In the genomic region with DNA sequence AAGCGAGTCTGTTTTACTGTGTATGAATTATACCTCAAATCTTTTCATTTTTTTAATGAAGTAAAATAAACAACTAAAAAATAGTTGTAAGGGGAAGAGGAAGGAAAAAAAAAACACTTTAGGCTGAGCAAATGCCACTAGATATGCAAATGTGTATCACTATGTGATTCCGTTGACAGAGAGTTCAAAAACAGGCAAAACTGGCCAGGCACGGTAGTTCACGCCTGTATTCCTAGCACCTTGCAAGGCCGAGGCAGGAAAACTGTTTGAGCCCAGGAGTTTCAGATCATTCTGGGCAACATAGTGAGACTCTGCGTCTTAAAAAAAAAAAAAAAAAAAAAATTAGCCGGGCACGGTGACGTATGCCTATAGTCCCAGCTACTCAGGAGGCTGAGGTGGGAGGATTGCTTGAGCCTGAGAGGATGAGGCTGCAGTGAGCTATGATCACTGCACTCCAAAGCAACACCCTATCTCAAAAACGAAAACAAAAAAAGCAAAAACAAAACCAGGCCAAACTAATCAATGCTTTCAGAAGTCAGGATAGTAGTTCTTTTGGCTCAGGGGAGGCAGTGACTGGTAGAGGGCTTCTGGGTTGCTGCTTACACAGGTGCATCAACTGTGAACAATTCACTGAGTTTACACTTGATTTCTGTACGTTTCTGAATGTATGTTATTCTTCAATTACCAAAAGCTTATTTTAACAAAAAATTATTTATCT, we compare ENCODE assay signal across 12 cellular contexts. TPM values are rescaled to one million over a fixed set of nuclear protein-coding genes. Genes with fewer than 3 reads are reported as not detected.
DNase-seq lines count a peak whose midpoint lies in the region; ATAC-seq, FAIRE-seq and TF ChIP-seq lines count a peak whose summit lies in the region.
"Had no signal": no experiment of that assay in that cellular context is flagged by ENCODE, and none has a peak within 500 bp of the region (broad histone marks: within the 10 kb centered on the region; RNA-seq: fewer than 3 reads in every experiment).

No MANE protein-coding gene starts in this region.

- BruUV-seq in GM12878 (replicated peaks; lab: Mats Ljungman, UMichigan) = no TSS peak

- H3F3A ChIP-seq in DOHH2 (ENCODE audit: control insufficient read depth, insufficient read depth) = no peaks in the 10 kb centered on the region

- H3K4me1 ChIP-seq in DOHH2 (ENCODE audit: control insufficient read depth, low read length) (peaks cover 54% of the 10 kb centered on the region), GM12878 (ENCODE audit: control insufficient read depth, insufficient read depth, low read length) (peaks cover 36% of the 10 kb centered on the region)

- peak overlapping the region; percentile 74 for H3K4me2 ChIP-seq in DOHH2 (ENCODE audit: low read length)
- peak overlapping the region; percentile 88 for H3K4me2 ChIP-seq in GM12878 (ENCODE audit: control insufficient read depth, insufficient read depth)

- H3K79me2 ChIP-seq in DOHH2 (ENCODE audit: control insufficient read depth, low read length) = peaks cover 97% of the 10 kb centered on the region
- peaks cover 82% of the 10 kb centered on the region for H3K79me2 ChIP-seq in GM12878 (ENCODE audit: control insufficient read depth, insufficient read depth, low read length)

- CTCF ChIA-PET in GM12878 (lab: Yijun Ruan, JAX) = interaction anchor here (1.0 to 4.0 kb wide), 5 partner anchors 30 to 54 kb away, joined by 3 to 23 read pairs (median 9); partner anchors contain the start of genes HDDC3, RCCD1 and VPS33B

- no peaks in the 10 kb centered on the region for H3K9me2 ChIP-seq in DOHH2 (replicated peaks; ENCODE audit: control insufficient read depth, low read length)

- H3K4me3 ChIP-seq in DOHH2 (ENCODE audit: low read length) (peak overlapping the region; percentile 34; the same call in 1 of the 2 replicates), GM12878 (peak overlapping the region; percentile 51; the same call in 1 of the 2 replicates)
- H3K4me3 ChIP-seq: thoracic aorta had no signal

- FAIRE-seq in GM12878 (lab: Jason Lieb, UNC) = no peak

- RAD21 ChIA-PET in GM12878 (lab: Charles Lee; ENCODE audit: unreplicated experiment) = interaction anchor here (1.0 to 1.6 kb wide), 5 partner anchors 18 to 57 kb away, joined by 3 to 5 read pairs (median 4); partner anchors contain the start of genes HDDC3, RCCD1 and UNC45A

- ATAC-seq in GM19351 (IDR thresholded peaks at IDR 0.05; ENCODE audit: unreplicated experiment) = peak; percentile 52
- peak; percentile 64 for ATAC-seq in HG03175 (IDR thresholded peaks at IDR 0.05; ENCODE audit: unreplicated experiment)
- peak; percentile 75 for ATAC-seq in GM12878
- ATAC-seq: natural killer cell had no signal

- H4K20me1 ChIP-seq in DOHH2 (ENCODE audit: control insufficient read depth, insufficient read depth, low read depth, low read length) (peaks cover 18% of the 10 kb centered on the region), GM12878 (ENCODE audit: control insufficient read depth, insufficient read depth) (no peaks in the 10 kb centered on the region)

- TF ChIP-seq RAD21 in GM12878 (IDR thresholded peaks at IDR 0.05; ENCODE audit: insufficient read depth, low read depth, low read length) = no peak

- intact Hi-C loops in GM12878 (cut with micrococcal nuclease; ENCODE audit: unreplicated experiment) = loop anchor here (10.0 kb wide), 1 partner anchor 288 kb away; no protein-coding TSS in a partner anchor

- H3K27me3 ChIP-seq in DOHH2 (ENCODE audit: control insufficient read depth, low read length) (no peaks in the 10 kb centered on the region), GM12878 (replicated peaks in 1 of 2; ENCODE audit: control insufficient read depth in 2 of 2, insufficient read depth in 2 of 2, low read length in 1 of 2) (no peaks in the 10 kb centered on the region)

- in situ Hi-C loops in GM12878 (cut with MboI) = loop anchor here (25.0 kb wide), 1 partner anchor 2000 kb away; no protein-coding TSS in a partner anchor
- in situ Hi-C loops in KBM-7 (cut with MboI; ENCODE audit: low pct_unique_long_range_greater_than_20kb, low sequenced_read_pairs) = no loop called here

- SMC1A ChIA-PET in GM12878 (lab: Charles Lee; ENCODE audit: uncharacterized antibody, unreplicated experiment) = interaction anchor here (1.1 to 2.2 kb wide), 4 partner anchors 33 to 55 kb away, joined by 3 to 8 read pairs (median 5); partner anchors contain the start of genes HDDC3, RCCD1 and UNC45A

- no peaks in the 10 kb centered on the region for H3K9me3 ChIP-seq in DOHH2 (ENCODE audit: control insufficient read depth, insufficient read depth, low read length)
- no peaks in the 10 kb centered on the region for H3K9me3 ChIP-seq in GM12878 (replicated peaks; ENCODE audit: control insufficient read depth, insufficient read depth, low read length)
- H3K9me3 ChIP-seq: thoracic aorta had no signal

- WGBS in GM12878 (ENCODE audit: insufficient coverage, insufficient replicate concordance, low lambda C conversion rate, missing lambda C conversion rate) = 32% methylated on average over 11 of the region's 11 CpGs

- TF ChIP-seq EP300 in GM12878 (IDR thresholded peaks at IDR 0.05; ENCODE audit: borderline replicate concordance in 1 of 2, control insufficient read depth in 1 of 2, low read depth in 2 of 2, low read length in 2 of 2) = no peak

- TF ChIP-seq POLR2A in GM12878 (IDR thresholded peaks at IDR 0.05; ENCODE audit: low read depth, low read length) = no peak

- DNase-seq in GM12878 (ENCODE audit: low read depth, low spot score) (no peak), AML-193 (lab: John Stamatoyannopoulos, UW) (no peak), mesenteric fat pad (ENCODE audit: low spot score) (no peak), NCI-H187 (lab: John Stamatoyannopoulos, UW) (no peak), KBM-7 (no peak)
- DNase-seq: activated gamma-delta T cell treated with Interleukin-2 at 50 U/mL for 16 hours, COR-L47, natural killer cell had no signal

- TF ChIP-seq CTCF in DOHH2 (IDR thresholded peaks at IDR 0.05; ENCODE audit: low read depth, low read length, poor library complexity, severe bottlenecking) (no peak), GM12878 (IDR thresholded peaks at IDR 0.05 in 2 of 3, conservative IDR thresholded peaks at IDR 0.05 in 1 of 3; ENCODE audit: control insufficient read depth in 2 of 3, extremely low read depth in 1 of 3, insufficient read depth in 1 of 3, low read depth in 3 of 3, low read length in 3 of 3) (no peak)

- POLR2A ChIA-PET in GM12878 (lab: Charles Lee) = interaction anchor here (0.6 to 4.5 kb wide), 5 partner anchors 10 to 460 kb away, joined by 3 to 26 read pairs (median 4); partner anchors contain the start of genes RCCD1, UNC45A and VPS33B

- peak overlapping the region; percentile 63 for H2AFZ ChIP-seq in GM12878 (ENCODE audit: control insufficient read depth, low read depth, low read length)

- no peak overlapping the region for H3K27ac ChIP-seq in DOHH2 (ENCODE audit: low read depth, low read length)
- H3K27ac ChIP-seq in GM12878 (ENCODE audit: control insufficient read depth, insufficient read depth) = peak overlapping the region; percentile 45
- H3K27ac ChIP-seq: thoracic aorta had no signal

- H3K36me3 ChIP-seq in DOHH2 (ENCODE audit: control insufficient read depth, low read length) = peaks cover 64% of the 10 kb centered on the region
- peaks cover 5 to 8% of the 10 kb centered on the region in 2 experiments for H3K36me3 ChIP-seq in GM12878 (ENCODE audit: control insufficient read depth in 2 of 2, insufficient read depth in 2 of 2, low read length in 1 of 2)
- H3K36me3 ChIP-seq: thoracic aorta had no signal

- peak overlapping the region; percentile 44 for H3K9ac ChIP-seq in GM12878 (ENCODE audit: control insufficient read depth, insufficient read depth, low read length)

RNA-seq across cellular contexts. Expression of gene PRC1, which starts 7.4 kb away (rescaled TPM):
- total RNA-seq in GM12878 (2013; cell fraction: nucleolus; rRNA removed) = 219 and 229 TPM in 2 replicates
- 139 and 158 TPM in 2 replicates for total RNA-seq in GM12878 (2014; rRNA removed)
- 150 and 156 TPM in 2 replicates for total RNA-seq in GM12878 (2014; rRNA removed; fragmentation: Illumina TruSeq; extraction: Trizol)
- 108 and 113 TPM in 2 replicates for total RNA-seq in GM12878 (2021)
- 74.2 TPM for polyA plus RNA-seq in GM12878 (2011; ENCODE audit: low read depth)
- polyA plus RNA-seq in GM12878 (2011; rRNA removed) = 241 and 262 TPM in 2 replicates
- 209 and 229 TPM in 2 replicates for polyA plus RNA-seq in GM12878 (2011; cell fraction: cytosol; rRNA removed)
- polyA plus RNA-seq in GM12878 (2011; cell fraction: nucleus; rRNA removed) = 514 and 607 TPM in 2 replicates
- 59.3 and 84.1 TPM in 2 replicates for polyA plus RNA-seq in GM12878 (2012)
- polyA plus RNA-seq in GM12878 (2014; fragmentation: Illumina TruSeq; extraction: Trizol) = 161 and 192 TPM in 2 replicates
- 100 to 1,000 TPM; 100 to 130 TPM for polyA plus RNA-seq in GM12878 (2014; fragmentation: Nextera tagmentation; extraction: Ambion mirVana)
- 118 and 133 TPM in 2 replicates for polyA plus RNA-seq in GM12878 (2014; rRNA removed)
- polyA plus RNA-seq in GM12878 (2016; fragmentation: Nextera tagmentation; extraction: Ambion mirVana) = 100 to 1,000 TPM; 109 to 110 TPM
- 232 and 236 TPM in 2 replicates for polyA minus RNA-seq in GM12878 (2011; rRNA and poly(A)+ RNA removed)
- 75.6 and 81.0 TPM in 2 replicates for polyA minus RNA-seq in GM12878 (2011; cell fraction: cytosol; rRNA and poly(A)+ RNA removed)
- 105 and 119 TPM in 2 replicates for polyA minus RNA-seq in GM12878 (2011; cell fraction: nucleus; rRNA and poly(A)+ RNA removed)
- total RNA-seq in mesenteric fat pad = 3.8 TPM

RNA-seq across cellular contexts. Expression of gene RCCD1, which starts 32.3 kb away (rescaled TPM):
- total RNA-seq in GM12878 (2013; cell fraction: nucleolus; rRNA removed) = 79.1 and 84.8 TPM in 2 replicates
- 19.5 and 19.7 TPM in 2 replicates for total RNA-seq in GM12878 (2014; rRNA removed)
- total RNA-seq in GM12878 (2014; rRNA removed; fragmentation: Illumina TruSeq; extraction: Trizol) = 10.0 and 10.6 TPM in 2 replicates
- total RNA-seq in GM12878 (2021) = 23.5 and 25.6 TPM in 2 replicates
- polyA plus RNA-seq in GM12878 (2011; ENCODE audit: low read depth) = 8.6 TPM
- polyA plus RNA-seq in GM12878 (2011; rRNA removed) = 19.1 and 22.1 TPM in 2 replicates
- 13.5 and 18.1 TPM in 2 replicates for polyA plus RNA-seq in GM12878 (2011; cell fraction: cytosol; rRNA removed)
- polyA plus RNA-seq in GM12878 (2011; cell fraction: nucleus; rRNA removed) = 121 and 130 TPM in 2 replicates
- 15.9 and 16.7 TPM in 2 replicates for polyA plus RNA-seq in GM12878 (2012)
- polyA plus RNA-seq in GM12878 (2014; fragmentation: Illumina TruSeq; extraction: Trizol) = 10.7 and 11.5 TPM in 2 replicates
- 1 to 10 TPM; 5.2 to 8.0 TPM for polyA plus RNA-seq in GM12878 (2014; fragmentation: Nextera tagmentation; extraction: Ambion mirVana)
- polyA plus RNA-seq in GM12878 (2014; rRNA removed) = 27.3 and 27.4 TPM in 2 replicates
- 10 to 100 TPM; 29.5 to 30.4 TPM for polyA plus RNA-seq in GM12878 (2016; fragmentation: Nextera tagmentation; extraction: Ambion mirVana)
- polyA minus RNA-seq in GM12878 (2011; rRNA and poly(A)+ RNA removed) = 11.0 and 13.1 TPM in 2 replicates
- polyA minus RNA-seq in GM12878 (2011; cell fraction: cytosol; rRNA and poly(A)+ RNA removed) = 4.5 and 7.6 TPM in 2 replicates
- 18.5 and 31.2 TPM in 2 replicates for polyA minus RNA-seq in GM12878 (2011; cell fraction: nucleus; rRNA and poly(A)+ RNA removed)
- 8.3 TPM for total RNA-seq in mesenteric fat pad

RNA-seq across cellular contexts. Expression of gene VPS33B, which starts 35.4 kb away (rescaled TPM):
- total RNA-seq in GM12878 (2013; cell fraction: nucleolus; rRNA removed) = 28.7 and 36.3 TPM in 2 replicates
- total RNA-seq in GM12878 (2014; rRNA removed) = 10.1 and 11.4 TPM in 2 replicates
- total RNA-seq in GM12878 (2014; rRNA removed; fragmentation: Illumina TruSeq; extraction: Trizol) = 12.4 and 13.6 TPM in 2 replicates
- total RNA-seq in GM12878 (2021) = 19.8 and 20.0 TPM in 2 replicates
- 11.4 TPM for polyA plus RNA-seq in GM12878 (2011; ENCODE audit: low read depth)
- polyA plus RNA-seq in GM12878 (2011; rRNA removed) = 19.9 and 21.5 TPM in 2 replicates
- 13.6 and 15.6 TPM in 2 replicates for polyA plus RNA-seq in GM12878 (2011; cell fraction: cytosol; rRNA removed)
- polyA plus RNA-seq in GM12878 (2011; cell fraction: nucleus; rRNA removed) = 38.0 and 43.6 TPM in 2 replicates
- 21.1 and 33.7 TPM in 2 replicates for polyA plus RNA-seq in GM12878 (2012)
- polyA plus RNA-seq in GM12878 (2014; fragmentation: Illumina TruSeq; extraction: Trizol) = 11.5 and 12.7 TPM in 2 replicates
- 10 to 100 TPM; 11.8 to 18.6 TPM for polyA plus RNA-seq in GM12878 (2014; fragmentation: Nextera tagmentation; extraction: Ambion mirVana)
- 12.1 and 14.7 TPM in 2 replicates for polyA plus RNA-seq in GM12878 (2014; rRNA removed)
- 10 to 100 TPM; 15.7 to 18.3 TPM for polyA plus RNA-seq in GM12878 (2016; fragmentation: Nextera tagmentation; extraction: Ambion mirVana)
- polyA minus RNA-seq in GM12878 (2011; rRNA and poly(A)+ RNA removed) = 15.6 and 19.5 TPM in 2 replicates
- polyA minus RNA-seq in GM12878 (2011; cell fraction: cytosol; rRNA and poly(A)+ RNA removed) = 8.2 and 16.7 TPM in 2 replicates
- 13.3 and 24.9 TPM in 2 replicates for polyA minus RNA-seq in GM12878 (2011; cell fraction: nucleus; rRNA and poly(A)+ RNA removed)
- 13.4 TPM for total RNA-seq in mesenteric fat pad

RNA-seq across cellular contexts. Expression of gene UNC45A, which starts 51.9 kb away (rescaled TPM):
- total RNA-seq in GM12878 (2013; cell fraction: nucleolus; rRNA removed) = 81.1 and 96.0 TPM in 2 replicates
- 31.6 and 40.4 TPM in 2 replicates for total RNA-seq in GM12878 (2014; rRNA removed)
- 21.3 TPM in 2 replicates for total RNA-seq in GM12878 (2014; rRNA removed; fragmentation: Illumina TruSeq; extraction: Trizol)
- total RNA-seq in GM12878 (2021) = 56.3 and 58.9 TPM in 2 replicates
- 23.7 TPM for polyA plus RNA-seq in GM12878 (2011; ENCODE audit: low read depth)
- 24.2 and 40.5 TPM in 2 replicates for polyA plus RNA-seq in GM12878 (2011; rRNA removed)
- polyA plus RNA-seq in GM12878 (2011; cell fraction: cytosol; rRNA removed) = 45.4 and 64.5 TPM in 2 replicates
- polyA plus RNA-seq in GM12878 (2011; cell fraction: nucleus; rRNA removed) = 188 and 193 TPM in 2 replicates
- 43.0 and 46.7 TPM in 2 replicates for polyA plus RNA-seq in GM12878 (2012)
- polyA plus RNA-seq in GM12878 (2014; fragmentation: Illumina TruSeq; extraction: Trizol) = 12.6 and 22.1 TPM in 2 replicates
- polyA plus RNA-seq in GM12878 (2014; fragmentation: Nextera tagmentation; extraction: Ambion mirVana) = 10 to 100 TPM; 10.3 to 19.8 TPM
- polyA plus RNA-seq in GM12878 (2014; rRNA removed) = 44.5 and 48.8 TPM in 2 replicates
- polyA plus RNA-seq in GM12878 (2016; fragmentation: Nextera tagmentation; extraction: Ambion mirVana) = 10 to 100 TPM; 56.6 to 57.8 TPM
- 53.8 and 78.0 TPM in 2 replicates for polyA minus RNA-seq in GM12878 (2011; rRNA and poly(A)+ RNA removed)
- polyA minus RNA-seq in GM12878 (2011; cell fraction: cytosol; rRNA and poly(A)+ RNA removed) = 17.4 and 27.0 TPM in 2 replicates
- 46.8 and 70.7 TPM in 2 replicates for polyA minus RNA-seq in GM12878 (2011; cell fraction: nucleus; rRNA and poly(A)+ RNA removed)
- 52.9 TPM for total RNA-seq in mesenteric fat pad

RNA-seq across cellular contexts. Expression of gene HDDC3, which starts 54.6 kb away (rescaled TPM):
- 34.1 and 48.7 TPM in 2 replicates for total RNA-seq in GM12878 (2013; cell fraction: nucleolus; rRNA removed)
- total RNA-seq in GM12878 (2014; rRNA removed) (25.7 and 27.7 TPM in 2 replicates), GM12878 (2014; rRNA removed; fragmentation: Illumina TruSeq; extraction: Trizol) (19.9 and 21.0 TPM in 2 replicates), GM12878 (2021) (20.3 and 24.6 TPM in 2 replicates), mesenteric fat pad (17.1 TPM)
- 8.8 TPM for polyA plus RNA-seq in GM12878 (2011; ENCODE audit: low read depth)
- polyA plus RNA-seq in GM12878 (2011; rRNA removed) (15.2 and 19.3 TPM in 2 replicates), GM12878 (2014; fragmentation: Illumina TruSeq; extraction: Trizol) (22.2 and 25.7 TPM in 2 replicates), GM12878 (2014; fragmentation: Nextera tagmentation; extraction: Ambion mirVana) (1 to 10 TPM; 5.6 to 9.0 TPM), GM12878 (2014; rRNA removed) (30.4 and 32.2 TPM in 2 replicates), GM12878 (2016; fragmentation: Nextera tagmentation; extraction: Ambion mirVana) (10 to 100 TPM; 35.9 to 39.5 TPM)
- polyA plus RNA-seq in GM12878 (2011; cell fraction: cytosol; rRNA removed) = 24.1 and 26.6 TPM in 2 replicates
- 18.4 and 21.1 TPM in 2 replicates for polyA plus RNA-seq in GM12878 (2011; cell fraction: nucleus; rRNA removed)
- polyA plus RNA-seq in GM12878 (2012) = 11.5 and 16.8 TPM in 2 replicates
- polyA minus RNA-seq in GM12878 (2011; rRNA and poly(A)+ RNA removed) = 22.6 and 28.6 TPM in 2 replicates
- 5.5 and 6.2 TPM in 2 replicates for polyA minus RNA-seq in GM12878 (2011; cell fraction: cytosol; rRNA and poly(A)+ RNA removed)
- polyA minus RNA-seq in GM12878 (2011; cell fraction: nucleus; rRNA and poly(A)+ RNA removed) = 24.1 and 39.4 TPM in 2 replicates

Comparison
In these comparisons a context has a peak if more than half of its experiments do, and no peak if none do; other contexts are left out.
1. RNA of gene PRC1, which starts 7.4 kb away (total RNA-seq): 108 to 229 TPM in GM12878; 3.8 TPM in mesenteric fat pad (single experiment); every median in the first group is over 10 times any median in the second.
2. Peak in every context shown above with its lines, with median percentiles within 50 percentile points of each other: ATAC-seq.